In the genomic region with DNA sequence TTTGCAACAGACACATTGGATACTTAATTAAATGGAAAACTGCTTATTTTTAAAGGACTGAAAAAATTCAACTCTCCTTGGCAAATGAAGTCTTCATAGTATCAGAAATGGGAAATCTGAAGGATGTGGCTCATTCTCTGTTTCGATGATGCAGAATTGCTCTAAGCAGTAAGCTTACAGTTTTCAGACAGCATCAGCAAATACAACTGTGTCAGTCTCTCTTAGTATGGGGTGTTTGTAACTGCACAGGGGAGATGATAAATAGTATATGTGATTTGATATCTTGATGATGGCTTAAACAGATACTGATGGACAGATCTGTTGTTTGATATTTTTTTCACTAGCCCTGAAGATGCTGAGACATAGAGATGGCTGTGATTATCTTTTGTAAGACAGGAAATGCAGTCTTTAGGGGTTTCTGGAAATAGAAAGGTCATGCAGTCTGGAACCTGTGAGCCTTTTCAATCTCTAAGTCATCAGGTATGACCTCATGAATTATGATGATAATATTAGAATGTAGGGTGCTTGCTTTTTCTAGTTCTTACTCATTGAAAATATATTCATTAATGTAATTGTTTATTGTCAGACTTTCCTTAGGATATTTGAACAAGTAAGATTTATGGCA, we compare ENCODE assay signal across 21 cellular contexts.
DNase-seq lines count a peak whose midpoint lies in the region; ATAC-seq, FAIRE-seq and TF ChIP-seq lines count a peak whose summit lies in the region.
"Had no signal": no experiment of that assay in that cellular context is flagged by ENCODE, and none has a peak within 500 bp of the region (broad histone marks: within the 10 kb centered on the region; RNA-seq: fewer than 3 reads in every experiment).

No MANE protein-coding gene starts in this region.

- H3K4me1 Mint-ChIP-seq in CD8-positive, alpha-beta memory T cell = peaks cover 8 to 20% (median 16%) of the 10 kb centered on the region in 3 donors
- H3K4me1 Mint-ChIP-seq in effector memory CD8-positive, alpha-beta T cell (ENCODE audit: low read depth in 2 of 2) = peaks cover 0 to 9% of the 10 kb centered on the region in 2 donors
- H3K4me1 Mint-ChIP-seq in osteocyte (ENCODE audit: unreplicated experiment) = no peaks in the 10 kb centered on the region
- H3K4me1 Mint-ChIP-seq: nephron progenitor cell, WTC11 had no signal

- peak overlapping the region in 7 of 8 donors; percentile 3 to 95 (median 82) for H3K27ac Mint-ChIP-seq in CD8-positive, alpha-beta memory T cell
- H3K27ac Mint-ChIP-seq in effector memory CD8-positive, alpha-beta T cell = peak overlapping the region in 1 of 2 donors; percentile 81
- no peak overlapping the region for H3K27ac Mint-ChIP-seq in osteocyte (ENCODE audit: unreplicated experiment)
- H3K27ac Mint-ChIP-seq: activated naive CD4-positive, alpha-beta T cell treated with anti-CD3 and anti-CD28 coated beads, Interleukin-2, amount 10 ng/mL, durations not matched to agents 7 days and 5 days; memory B cell; nephron progenitor cell; WTC11 had no signal

- no peaks in the 10 kb centered on the region for H3K36me3 ChIP-seq in CD8-positive, alpha-beta memory T cell (ENCODE audit: insufficient read depth, low read length)
- H3K36me3 ChIP-seq: BE2C, SJCRH30, thyroid gland had no signal

- no peak for TF ChIP-seq CTCF in osteocyte (IDR thresholded peaks at IDR 0.05)

- TF ChIP-seq POLR2A in GM12892 (IDR thresholded peaks at IDR 0.05; ENCODE audit: low read depth, low read length) = no peak

- ATAC-seq in effector memory CD8-positive, alpha-beta T cell (replicated peaks) = peak; percentile 90
- ATAC-seq: WTC11 had no signal

- H3K27ac ChIP-seq in CD8-positive, alpha-beta memory T cell (ENCODE audit: low read depth, low read length) = no peak overlapping the region
- H3K27ac ChIP-seq: SJCRH30, thyroid gland had no signal

- H3K4me3 Mint-ChIP-seq in CD8-positive, alpha-beta memory T cell = peak overlapping the region; percentile 11 to 91 (median 59)
- H3K4me3 Mint-ChIP-seq in effector memory CD8-positive, alpha-beta T cell = peak overlapping the region; percentile 40 to 43
- no peak overlapping the region for H3K4me3 Mint-ChIP-seq in osteocyte (ENCODE audit: unreplicated experiment)
- H3K4me3 Mint-ChIP-seq: memory B cell, nephron progenitor cell, WTC11 had no signal

- H3K9me3 Mint-ChIP-seq in CD8-positive, alpha-beta memory T cell = no peaks in the 10 kb centered on the region
- H3K9me3 Mint-ChIP-seq in effector memory CD8-positive, alpha-beta T cell = no peaks in the 10 kb centered on the region
- H3K9me3 Mint-ChIP-seq in osteocyte (ENCODE audit: unreplicated experiment) = no peaks in the 10 kb centered on the region
- H3K9me3 Mint-ChIP-seq: activated naive CD4-positive, alpha-beta T cell treated with anti-CD3 and anti-CD28 coated beads, Interleukin-2, amount 10 ng/mL, durations not matched to agents 7 days and 5 days; memory B cell; nephron progenitor cell; WTC11 had no signal

- peak; percentile 21 for FAIRE-seq in GM12892 (lab: Jason Lieb, UNC)
- FAIRE-seq: colon had no signal

- POLR2A ChIA-PET in CD8-positive, alpha-beta memory T cell (lab: Charles Lee) = no interaction called here

- peaks cover 0 to 3% of the 10 kb centered on the region in 2 donors for H3K27me3 Mint-ChIP-seq in CD8-positive, alpha-beta memory T cell
- no peaks in the 10 kb centered on the region for H3K27me3 Mint-ChIP-seq in effector memory CD8-positive, alpha-beta T cell
- no peaks in the 10 kb centered on the region for H3K27me3 Mint-ChIP-seq in osteocyte (ENCODE audit: unreplicated experiment)
- H3K27me3 Mint-ChIP-seq: activated naive CD4-positive, alpha-beta T cell treated with anti-CD3 and anti-CD28 coated beads, Interleukin-2, amount 10 ng/mL, durations not matched to agents 7 days and 5 days; memory B cell had no signal

- DNase-seq in CD8-positive, alpha-beta memory T cell = no peak
- DNase-seq in GM12892 (ENCODE audit: insufficient read length) = no peak
- DNase-seq in NCI-H146 treated with DMSO at 0.1 percent for 48 hours (lab: John Stamatoyannopoulos, UW; ENCODE audit: unreplicated experiment) = peak; percentile 59
- DNase-seq in effector memory CD8-positive, alpha-beta T cell = no peak
- no peak for DNase-seq in NCI-H345 treated with DMSO at 0.1 percent for 48 hours (lab: John Stamatoyannopoulos, UW; ENCODE audit: unreplicated experiment)
- DNase-seq in occipital lobe (lab: John Stamatoyannopoulos, UW) = no peak
- no peak for DNase-seq in NCI-H2081 treated with DMSO at 0.1 percent for 48 hours (lab: John Stamatoyannopoulos, UW)
- no peak for DNase-seq in osteocyte (ENCODE audit: extremely low spot score, unreplicated experiment)
- DNase-seq: activated CD8-positive, alpha-beta memory T cell treated with anti-CD3 and anti-CD28 coated beads, Interleukin-2, amount 50 U/mL, for 48 hours; activated naive CD4-positive, alpha-beta T cell treated with anti-CD3 and anti-CD28 coated beads, Interleukin-2, amount 10 ng/mL, durations not matched to agents 7 days and 5 days; BE2C; hypothalamus; IMR-90; NCI-H1930; nephron progenitor cell; SJCRH30; stimulated activated CD4-positive, alpha-beta T cell treated with anti-CD3 and anti-CD28 coated beads, Interleukin-12 subunit alpha, Interleukin-12 subunit beta, amount 100 ng/mL, for 4 hours; thyroid gland had no signal

- H3K9me3 ChIP-seq in CD8-positive, alpha-beta memory T cell (ENCODE audit: low read length) = no peaks in the 10 kb centered on the region
- H3K9me3 ChIP-seq: BE2C, SJCRH30, thyroid gland had no signal

- H3K4me3 ChIP-seq in CD8-positive, alpha-beta memory T cell (ENCODE audit: low read length) = no peak overlapping the region
- H3K4me3 ChIP-seq: SJCRH30, thyroid gland had no signal

- CTCF ChIA-PET in CD8-positive, alpha-beta memory T cell (lab: Charles Lee) = no interaction called here

- no peaks in the 10 kb centered on the region for H3K27me3 ChIP-seq in CD8-positive, alpha-beta memory T cell (ENCODE audit: insufficient read depth, low read length, poor library complexity, severe bottlenecking)
- H3K27me3 ChIP-seq: BE2C, SJCRH30, thyroid gland had no signal

- H3K36me3 Mint-ChIP-seq in CD8-positive, alpha-beta memory T cell = no peaks in the 10 kb centered on the region
- no peaks in the 10 kb centered on the region for H3K36me3 Mint-ChIP-seq in effector memory CD8-positive, alpha-beta T cell (ENCODE audit: insufficient read depth)
- no peaks in the 10 kb centered on the region for H3K36me3 Mint-ChIP-seq in osteocyte (ENCODE audit: unreplicated experiment)
- H3K36me3 Mint-ChIP-seq: activated naive CD4-positive, alpha-beta T cell treated with anti-CD3 and anti-CD28 coated beads, Interleukin-2, amount 10 ng/mL, durations not matched to agents 7 days and 5 days; memory B cell; WTC11 had no signal

- no peaks in the 10 kb centered on the region for H3K4me1 ChIP-seq in CD8-positive, alpha-beta memory T cell (ENCODE audit: insufficient read depth, low read length)
- H3K4me1 ChIP-seq: BE2C, thyroid gland had no signal
